In the genomic region with DNA sequence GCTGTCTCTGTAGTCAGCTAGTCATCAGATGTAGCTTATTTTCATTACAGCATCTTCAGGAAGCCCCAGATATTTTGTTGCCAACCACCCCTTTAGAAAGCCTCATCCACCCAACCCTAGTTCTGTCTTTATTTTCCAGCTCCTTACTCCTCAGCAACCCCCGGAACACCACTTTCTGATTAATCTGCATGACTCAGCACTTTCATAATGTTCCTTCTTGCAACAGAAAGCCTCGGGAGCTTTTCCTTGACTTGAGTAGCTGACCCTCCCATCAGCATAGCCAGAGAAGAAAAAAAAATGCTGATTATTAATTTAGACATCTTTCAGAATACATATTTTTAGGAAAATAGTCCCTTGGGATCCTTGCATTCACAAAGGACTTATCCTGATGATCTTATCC, we compare ENCODE assay signal across 14 cellular contexts.
DNase-seq lines count a peak whose midpoint lies in the region; ATAC-seq and TF ChIP-seq lines count a peak whose summit lies in the region.
"Had no signal": no experiment of that assay in that cellular context is flagged by ENCODE, and none has a peak within 500 bp of the region (broad histone marks: within the 10 kb centered on the region; RNA-seq: fewer than 3 reads in every experiment).

No MANE protein-coding gene starts in this region.

- TF ChIP-seq POLR2A in esophagus squamous epithelium (IDR thresholded peaks at IDR 0.05), result no peak

- H3K4me3 Mint-ChIP-seq in stimulated activated naive CD8-positive, alpha-beta T cell treated with anti-CD3 and anti-CD28 coated beads, Interleukin-15, amount 100 ng/mL, for 72 hours, result no peak overlapping the region
- H3K4me3 Mint-ChIP-seq: activated naive CD4-positive, alpha-beta T cell treated with anti-CD3 and anti-CD28 coated beads for 36 hours; effector memory CD8-positive, alpha-beta T cell had no signal

- H3K27me3 Mint-ChIP-seq in stimulated activated naive CD8-positive, alpha-beta T cell treated with anti-CD3 and anti-CD28 coated beads, Interleukin-15, amount 100 ng/mL, for 72 hours, result no peaks in the 10 kb centered on the region
- H3K27me3 Mint-ChIP-seq: effector memory CD8-positive, alpha-beta T cell had no signal

- intact Hi-C loops in PC-3 (cut with micrococcal nuclease) (no loop called here), esophagus squamous epithelium (cut with DNase I) (no loop called here)

- peak overlapping the region; percentile 16; the same call in 1 of the 2 replicates for H3K4me3 ChIP-seq in PC-3 (ENCODE audit: low read length)
- H3K4me3 ChIP-seq in fibroblast of mammary gland (ENCODE audit: control insufficient read depth, low read depth, low read length), result no peak overlapping the region
- H3K4me3 ChIP-seq in esophagus squamous epithelium, result no peak overlapping the region

- BruUV-seq in PC-3 (replicated peaks; lab: Mats Ljungman, UMichigan), result no TSS peak

- peak overlapping the region; percentile 78 for H2AFZ ChIP-seq in PC-3 (ENCODE audit: low read length)

- TF ChIP-seq CTCF in PC-3 (conservative IDR thresholded peaks at IDR 0.05; ENCODE audit: low read depth, low read length), result no peak
- TF ChIP-seq CTCF in fibroblast of mammary gland (conservative IDR thresholded peaks at IDR 0.05; ENCODE audit: control insufficient read depth, insufficient read depth, low read depth, low read length), result no peak
- no peak for TF ChIP-seq CTCF in esophagus squamous epithelium (IDR thresholded peaks at IDR 0.05)

- no peaks in the 10 kb centered on the region for H3K36me3 ChIP-seq in PC-3 (ENCODE audit: low read depth, low read length)
- no peaks in the 10 kb centered on the region for H3K36me3 ChIP-seq in esophagus squamous epithelium

- CTCF ChIA-PET in PC-3 (lab: Charles Lee), result no interaction called here

- no peaks in the 10 kb centered on the region for H4K20me1 ChIP-seq in PC-3 (ENCODE audit: low read length)

- no peaks in the 10 kb centered on the region for H3K79me2 ChIP-seq in PC-3 (ENCODE audit: low read length)

- 15 to 16% methylated on average over 2 of the region's 2 CpGs for WGBS in esophagus squamous epithelium, 2 donors

- H3K27me3 ChIP-seq in PC-3 (ENCODE audit: low read length) (no peaks in the 10 kb centered on the region), esophagus squamous epithelium (no peaks in the 10 kb centered on the region)

- H3F3A ChIP-seq in PC-3 (ENCODE audit: low read length, unreplicated experiment), result no peaks in the 10 kb centered on the region

- peaks cover 23% of the 10 kb centered on the region for H3K4me1 ChIP-seq in PC-3 (ENCODE audit: insufficient read depth, low read length)
- no peaks in the 10 kb centered on the region for H3K4me1 ChIP-seq in esophagus squamous epithelium

- no peaks in the 10 kb centered on the region for H3K4me1 Mint-ChIP-seq in stimulated activated naive CD8-positive, alpha-beta T cell treated with anti-CD3 and anti-CD28 coated beads, Interleukin-15, amount 100 ng/mL, for 72 hours

- H3K9me3 ChIP-seq in PC-3 (ENCODE audit: low read length) (no peaks in the 10 kb centered on the region), esophagus squamous epithelium (no peaks in the 10 kb centered on the region)

- DNase-seq in GM03348 (ENCODE audit: low spot score), result peak; percentile 71
- peak; percentile 84 for DNase-seq in PC-3
- peak; percentile 92 for DNase-seq in fibroblast of mammary gland (ENCODE audit: low read depth)
- peak; percentile 87 for DNase-seq in renal cortical epithelial cell (ENCODE audit: low read depth)
- DNase-seq in esophagus squamous epithelium (lab: John Stamatoyannopoulos, UW), result no peak
- no peak for DNase-seq in NCI-H1930 (lab: John Stamatoyannopoulos, UW)
- DNase-seq in stimulated activated naive CD8-positive, alpha-beta T cell treated with anti-CD3 and anti-CD28 coated beads, Interleukin-15, amount 100 ng/mL, for 72 hours, result no peak
- DNase-seq: activated naive CD4-positive, alpha-beta T cell treated with anti-CD3 and anti-CD28 coated beads for 36 hours; effector memory CD8-positive, alpha-beta T cell; GF-D8; left colon; NCI-H2107 had no signal

- POLR2A ChIA-PET in PC-3 (lab: Charles Lee; ENCODE audit: unreplicated experiment), result no interaction called here

- H3K27ac Mint-ChIP-seq in stimulated activated naive CD8-positive, alpha-beta T cell treated with anti-CD3 and anti-CD28 coated beads, Interleukin-15, amount 100 ng/mL, for 72 hours, result no peak overlapping the region
- H3K27ac Mint-ChIP-seq: activated naive CD4-positive, alpha-beta T cell treated with anti-CD3 and anti-CD28 coated beads for 36 hours; effector memory CD8-positive, alpha-beta T cell had no signal

- no peak for ATAC-seq in PC-3
- no peak for ATAC-seq in HG03378 (IDR thresholded peaks at IDR 0.05; ENCODE audit: unreplicated experiment)
- ATAC-seq in stimulated activated naive CD8-positive, alpha-beta T cell treated with anti-CD3 and anti-CD28 coated beads, Interleukin-15, amount 100 ng/mL, for 72 hours, result no peak
- ATAC-seq: activated CD4-positive, CD25-positive, alpha-beta regulatory T cell treated with anti-CD3 and anti-CD28 coated beads, Interleukin-2, amount 50 U/mL, for 24 hours; effector memory CD8-positive, alpha-beta T cell; left colon had no signal

- H3K9me3 Mint-ChIP-seq in stimulated activated naive CD8-positive, alpha-beta T cell treated with anti-CD3 and anti-CD28 coated beads, Interleukin-15, amount 100 ng/mL, for 72 hours, result no peaks in the 10 kb centered on the region
- H3K9me3 Mint-ChIP-seq: activated naive CD4-positive, alpha-beta T cell treated with anti-CD3 and anti-CD28 coated beads for 36 hours had no signal

- H3K9ac ChIP-seq in PC-3 (ENCODE audit: low read length), result no peak overlapping the region; the same call in 1 of the 2 replicates

- H3K27ac ChIP-seq in PC-3 (ENCODE audit: low read length) (peak overlapping the region; percentile 52), esophagus squamous epithelium (no peak overlapping the region)

- H3K4me2 ChIP-seq in PC-3 (ENCODE audit: low read length), result peak overlapping the region; percentile 56

- no peaks in the 10 kb centered on the region for H3K9me2 ChIP-seq in PC-3 (replicated peaks; ENCODE audit: low read length)

Comparison
In these comparisons a context has a peak if more than half of its experiments do, and no peak if none do; other contexts are left out.
1. DNase-seq: peak in GM03348 (single experiment), PC-3 (single experiment), fibroblast of mammary gland (single experiment) and renal cortical epithelial cell (single experiment); none in esophagus squamous epithelium (single experiment), NCI-H1930 (0 of 2) and stimulated activated naive CD8-positive, alpha-beta T cell treated with anti-CD3 and anti-CD28 coated beads, Interleukin-15, amount 100 ng/mL, for 72 hours (0 of 2).